ENCODE assay signal across 1 cellular context in genomic region chr6:3397229-3398164, GRCh38.
TF ChIP-seq lines count a peak whose summit lies in the region.

No MANE protein-coding gene starts in this region.

TF ChIP-seq in K562, 482 proteins besides CTCF, POLR2A, EP300 and RAD21 (continued from another document):
- TF ChIP-seq PTBP1 (IDR thresholded peaks at IDR 0.05; ENCODE audit: low read depth, low read length) (0 out of 2 replicates have a peak, but pooled peaks have one; percentile 32), CXXC5 (CRISPR knock-in tag; IDR thresholded peaks at IDR 0.05) (no peak), PRPF4 (IDR thresholded peaks at IDR 0.05; ENCODE audit: insufficient read depth, low read depth, low read length, poor library complexity, severe bottlenecking) (no peak), ZNF592 (IDR thresholded peaks at IDR 0.05) (peak; percentile 39; the same call in 1 of the 2 replicates), HSF4 (CRISPR knock-in tag; IDR thresholded peaks at IDR 0.05; ENCODE audit: borderline replicate concordance) (no peak), PHF21A (IDR thresholded peaks at IDR 0.05; ENCODE audit: borderline replicate concordance, low read depth) (no peak), OTX1 (CRISPR knock-in tag; IDR thresholded peaks at IDR 0.05) (no peak), MTA1 (IDR thresholded peaks at IDR 0.05; ENCODE audit: borderline replicate concordance) (0 out of 2 replicates have a peak, but pooled peaks have one; percentile 27), RBM25 (IDR thresholded peaks at IDR 0.05; ENCODE audit: low read depth, low read length, severe bottlenecking) (peak; percentile 99), RCOR1 (IDR thresholded peaks at IDR 0.05; ENCODE audit: borderline replicate concordance in 1 of 2, low read depth in 2 of 2, low read length in 2 of 2) (peak; percentile 36 to 79; a peak in 2 of 4 replicates), MCM2 (IDR thresholded peaks at IDR 0.05; ENCODE audit: low read depth) (no peak), SMAD4 (CRISPR knock-in tag; conservative IDR thresholded peaks at IDR 0.05) (no peak), MNT (conservative IDR thresholded peaks at IDR 0.05) (peak in 1 of 2 experiments; percentile 31; a peak in 1 of 4 replicates), HDAC2 (IDR thresholded peaks at IDR 0.05) (peak; percentile 76), SRSF3 (IDR thresholded peaks at IDR 0.05; ENCODE audit: insufficient read depth, low read length) (no peak), TCF3 (CRISPR knock-in tag; IDR thresholded peaks at IDR 0.05) (no peak), ZSCAN29 (IDR thresholded peaks at IDR 0.05) (no peak), SUPT5H (IDR thresholded peaks at IDR 0.05) (no peak), RAD51 (IDR thresholded peaks at IDR 0.05; ENCODE audit: borderline replicate concordance, low read depth) (peak; percentile 62), TAF9B (IDR thresholded peaks at IDR 0.05; ENCODE audit: partially characterized antibody) (no peak), MAX (CRISPR knock-in tag; IDR thresholded peaks at IDR 0.05) (no peak), CHD4 (IDR thresholded peaks at IDR 0.05; ENCODE audit: insufficient read depth, insufficient replicate concordance, low read depth, low read length, poor library complexity, severe bottlenecking) (peak; percentile 88), ZNF780A (CRISPR knock-in tag; IDR thresholded peaks at IDR 0.05) (no peak), TFE3 (CRISPR knock-in tag; IDR thresholded peaks at IDR 0.05) (peak; percentile 89), ADNP (tag; IDR thresholded peaks at IDR 0.05) (peak; percentile 96), KDM1A (IDR thresholded peaks at IDR 0.05) (peak; percentile 86 to 92), TOE1 (IDR thresholded peaks at IDR 0.05; ENCODE audit: borderline replicate concordance) (peak; percentile 55; the same call in 1 of the 2 replicates), TOE1 (CRISPR knock-in tag; IDR thresholded peaks at IDR 0.05; ENCODE audit: borderline replicate concordance, low read depth) (no peak), CHCHD3 (CRISPR knock-in tag; IDR thresholded peaks at IDR 0.05) (no peak), BCOR (IDR thresholded peaks at IDR 0.05) (peak; percentile 98)
